Comparison of ENCODE assay signal across 9 cellular contexts in genomic region chr19:41997851-41998229, GRCh38. TPM values are rescaled to one million over a fixed set of nuclear protein-coding genes. Genes with fewer than 3 reads are reported as not detected.
DNase-seq lines count a peak whose midpoint lies in the region; ATAC-seq and TF ChIP-seq lines count a peak whose summit lies in the region.
"Had no signal": no experiment of that assay in that cellular context is flagged by ENCODE, and none has a peak within 500 bp of the region (broad histone marks: within the 10 kb centered on the region; RNA-seq: fewer than 3 reads in every experiment).

No MANE protein-coding gene starts in this region.

- CTCF ChIA-PET in OCI-LY7 (lab: Charles Lee; ENCODE audit: unreplicated experiment), result no interaction called here

- no peak for ATAC-seq in GM21619 (IDR thresholded peaks at IDR 0.05; ENCODE audit: unreplicated experiment)
- ATAC-seq in HG03378 (IDR thresholded peaks at IDR 0.05; ENCODE audit: unreplicated experiment), result no peak
- ATAC-seq in GM18517 (IDR thresholded peaks at IDR 0.05; ENCODE audit: unreplicated experiment), result no peak

- intact Hi-C loops in OCI-LY7 (cut with micrococcal nuclease; ENCODE audit: unreplicated experiment), result loop anchor here (2.0 kb wide), 1 partner anchor 37 kb away; no protein-coding TSS in a partner anchor

- H3K27me3 ChIP-seq in H7 (ENCODE audit: control insufficient read depth, insufficient read depth, low read length), result peaks cover 63% of the 10 kb centered on the region

- H3K4me2 ChIP-seq in OCI-LY7 (ENCODE audit: low read length), result peak overlapping the region; percentile 70

- H3K4me3 ChIP-seq in H7 (ENCODE audit: insufficient read depth, low read depth, low read length) (peak overlapping the region; percentile 28), OCI-LY7 (ENCODE audit: low read depth, low read length, poor library complexity, severe bottlenecking) (peak overlapping the region; percentile 59)

- POLR2A ChIA-PET in OCI-LY7 (lab: Charles Lee), result no interaction called here

- peak; percentile 88 for DNase-seq in DMS 273 (lab: John Stamatoyannopoulos, UW; ENCODE audit: unreplicated experiment)
- DNase-seq in H7, result peak; percentile 80
- DNase-seq in OCI-LY7 (ENCODE audit: low spot score), result peak; percentile 46
- peak; percentile 37 for DNase-seq in left kidney (ENCODE audit: low read depth, low spot score)
- DNase-seq in medulla oblongata (ENCODE audit: extremely low spot score), result no peak
- DNase-seq: activated CD4-positive, alpha-beta T cell treated with anti-CD3 and anti-CD28 coated beads for 1 hour had no signal

- BruUV-seq in OCI-LY7 (replicated peaks; lab: Mats Ljungman, UMichigan), result no TSS peak

- TF ChIP-seq CTCF in OCI-LY7 (conservative IDR thresholded peaks at IDR 0.05; ENCODE audit: low read length), result no peak

- H3K9me2 ChIP-seq in OCI-LY7 (ENCODE audit: insufficient read depth, low read length), result no peaks in the 10 kb centered on the region

- H2AFZ ChIP-seq in OCI-LY7 (ENCODE audit: low read length), result peak overlapping the region; percentile 12; the same call in 1 of the 2 replicates

- H3K4me1 ChIP-seq in OCI-LY7 (ENCODE audit: insufficient read depth, low read length, poor library complexity, severe bottlenecking), result peaks cover 33% of the 10 kb centered on the region

- no peak overlapping the region for H3K27ac ChIP-seq in OCI-LY7 (ENCODE audit: low read depth, low read length, poor library complexity, severe bottlenecking)

- no peaks in the 10 kb centered on the region for H3K79me2 ChIP-seq in OCI-LY7 (ENCODE audit: insufficient read depth, low read depth, low read length)

- no peaks in the 10 kb centered on the region for H4K20me1 ChIP-seq in OCI-LY7 (ENCODE audit: insufficient read depth, low read length)

- H3K9me3 ChIP-seq in OCI-LY7 (ENCODE audit: low read length), result no peaks in the 10 kb centered on the region

- H3K36me3 ChIP-seq in H7 (replicated peaks; ENCODE audit: control insufficient read depth, insufficient read depth, low read length), result no peaks in the 10 kb centered on the region; the same call in none of the 2 replicates
- no peaks in the 10 kb centered on the region for H3K36me3 ChIP-seq in OCI-LY7 (ENCODE audit: insufficient read depth, low read length)

RNA-seq across cellular contexts. Expression of gene ATP1A3, which starts 3.8 kb away (rescaled TPM):
- 9.9 and 11.9 TPM in 2 replicates for total RNA-seq in H7 (2014; rRNA removed; shearing (Covaris generic))
- 3.1 and 9.3 TPM in 2 replicates for total RNA-seq in OCI-LY7 (2014; rRNA removed; shearing (Covaris generic))
- 33.0 and 33.3 TPM in 2 replicates for total RNA-seq in OCI-LY7 (2022)

RNA-seq across cellular contexts. Expression of gene RABAC1, which starts 38.7 kb away (rescaled TPM):
- total RNA-seq in H7 (2014; rRNA removed; shearing (Covaris generic)), result 140 and 163 TPM in 2 replicates
- 161 and 171 TPM in 2 replicates for total RNA-seq in OCI-LY7 (2014; rRNA removed; shearing (Covaris generic))
- 167 and 191 TPM in 2 replicates for total RNA-seq in OCI-LY7 (2022)
